15 cellular contexts compared by ENCODE assay signal in genomic region chr11:60942970-60943565, GRCh38. TPM values are rescaled to one million over a fixed set of nuclear protein-coding genes. Genes with fewer than 3 reads are reported as not detected.
DNase-seq lines count a peak whose midpoint lies in the region; ATAC-seq and TF ChIP-seq lines count a peak whose summit lies in the region.
"Had no signal": no experiment of that assay in that cellular context is flagged by ENCODE, and none has a peak within 500 bp of the region (broad histone marks: within the 10 kb centered on the region; RNA-seq: fewer than 3 reads in every experiment).

No MANE protein-coding gene starts in this region.

- DNase-seq in COLO668 (lab: John Stamatoyannopoulos, UW; ENCODE audit: unreplicated experiment) (peak; percentile 76), NCI-H1436 (lab: John Stamatoyannopoulos, UW) (peak; percentile 33), SJCRH30 (peak; percentile 16 to 44), lung (ENCODE audit: low spot score) (peak; percentile 66), nucleus accumbens (lab: John Stamatoyannopoulos, UW) (no peak), NCI-H82 treated with DMSO at 0.1 percent for 48 hours (lab: John Stamatoyannopoulos, UW; ENCODE audit: unreplicated experiment) (no peak)
- DNase-seq: hippocampal formation, KBM-7, midbrain, retina, T-helper 2 cell had no signal

- ATAC-seq in lung (ENCODE audit: insufficient read depth, low FRiP score) (peak; percentile 42), GM19397 (IDR thresholded peaks at IDR 0.05; ENCODE audit: unreplicated experiment) (no peak)
- no peak for ATAC-seq in activated CD4-positive, CD25-positive, alpha-beta regulatory T cell treated with anti-CD3 and anti-CD28 coated beads, Interleukin-2, amount 50 U/mL, for 24 hours
- ATAC-seq: HCT116 had no signal

- H3K9me3 ChIP-seq in SJCRH30 (replicated peaks) = no peaks in the 10 kb centered on the region
- no peaks in the 10 kb centered on the region for H3K9me3 ChIP-seq in lung (ENCODE audit: control insufficient read depth in 2 of 2, insufficient read depth in 1 of 2, low read length in 1 of 2)

- H3K27me3 ChIP-seq in SJCRH30 = no peaks in the 10 kb centered on the region
- no peaks in the 10 kb centered on the region for H3K27me3 ChIP-seq in lung (ENCODE audit: control insufficient read depth, insufficient read depth)

- no peak for TF ChIP-seq CTCF in lung (IDR thresholded peaks at IDR 0.05; ENCODE audit: control extremely low read depth, extremely low read depth)

- H3K36me3 ChIP-seq in SJCRH30 = no peaks in the 10 kb centered on the region
- H3K36me3 ChIP-seq in lung (ENCODE audit: control insufficient read depth in 2 of 2, insufficient read depth in 2 of 2, low read length in 2 of 2) = peaks cover 0 to 39% of the 10 kb centered on the region in 2 donors

- H3K4me1 ChIP-seq in SJCRH30 (no peaks in the 10 kb centered on the region), lung (ENCODE audit: control insufficient read depth in 2 of 2, insufficient read depth in 2 of 2, low read length in 2 of 2) (peaks cover 0 to 12% of the 10 kb centered on the region in 2 donors)

- H3K4me3 ChIP-seq in SJCRH30 (no peak overlapping the region), lung (no peak overlapping the region)

- 54 to 59% methylated on average over 9 of the region's 9 CpGs for WGBS in lung, 2 donors

- H3K27ac ChIP-seq in SJCRH30 (no peak overlapping the region), lung (ENCODE audit: low read depth in 1 of 2, low read length in 1 of 2) (peak overlapping the region in 1 of 2 donors; percentile 34)

RNA-seq across cellular contexts. Expression of gene SLC15A3, which starts 8.9 kb away (rescaled TPM):
- total RNA-seq in SJCRH30 (2014; rRNA removed; shearing (Covaris generic)) = 1.0 and 1.6 TPM in 2 replicates
- total RNA-seq in lung = 100 to 1,000 TPM in 1 of 2 donors, 10 to 100 TPM in 1; 29.9 to 106 TPM
- polyA plus RNA-seq in lung = 100 to 1,000 TPM in 1 of 2 donors, 10 to 100 TPM in 1; 91.6 to 166 TPM

RNA-seq across cellular contexts. Expression of gene TMEM132A, which starts 18.8 kb away (rescaled TPM):
- 46.3 and 57.7 TPM in 2 replicates for total RNA-seq in SJCRH30 (2014; rRNA removed; shearing (Covaris generic))
- total RNA-seq in lung = 10 to 100 TPM; 18.6 to 20.5 TPM
- 10 to 100 TPM in 1 of 2 donors, 1 to 10 TPM in 1; 6.7 to 16.5 TPM for polyA plus RNA-seq in lung

RNA-seq across cellular contexts. Expression of gene CD6, which starts 28.4 kb away (rescaled TPM):
- total RNA-seq in SJCRH30 (2014; rRNA removed; shearing (Covaris generic)) = not detected in 2 replicates
- total RNA-seq in lung = 1 to 10 TPM; 1.2 to 3.1 TPM
- 1 to 10 TPM; 1.6 to 1.9 TPM for polyA plus RNA-seq in lung
- polyA plus RNA-seq: BJ had no signal

RNA-seq across cellular contexts. Expression of gene TMEM109, which starts 29.1 kb away (rescaled TPM):
- total RNA-seq in SJCRH30 (2014; rRNA removed; shearing (Covaris generic)) = 85.4 and 96.9 TPM in 2 replicates
- total RNA-seq in lung = 100 to 1,000 TPM in 1 of 2 donors, 10 to 100 TPM in 1; 94.3 to 128 TPM
- polyA plus RNA-seq in lung = 100 to 1,000 TPM in 1 of 2 donors, 10 to 100 TPM in 1; 69.2 to 104 TPM

RNA-seq across cellular contexts. Expression of gene PRPF19, which starts 36.7 kb away (rescaled TPM):
- 84.7 and 92.9 TPM in 2 replicates for total RNA-seq in SJCRH30 (2014; rRNA removed; shearing (Covaris generic))
- 10 to 100 TPM; 49.0 to 70.6 TPM for total RNA-seq in lung
- polyA plus RNA-seq in lung = 10 to 100 TPM; 59.8 to 79.0 TPM

Comparison
In these comparisons a context has a peak if more than half of its experiments do, and no peak if none do; other contexts are left out.
1. DNase-seq: peak in COLO668 (single experiment), NCI-H1436 (single experiment), SJCRH30 (2 of 2) and lung (single experiment); none in nucleus accumbens (0 of 56) and NCI-H82 treated with DMSO at 0.1 percent for 48 hours (single experiment).
2. RNA of gene SLC15A3, which starts 8.9 kb away (total RNA-seq): 29.9 to 106 TPM in lung; 1.0 to 1.6 TPM in SJCRH30; every median in the first group is over 10 times any median in the second.